Comparison of ENCODE assay signal across 23 cellular contexts in genomic region chrX:17621566-17622270, GRCh38.
"Had no signal": no experiment of that assay in that cellular context is flagged by ENCODE, and none has a peak within 500 bp of the region (broad histone marks: within the 10 kb centered on the region; RNA-seq: fewer than 3 reads in every experiment).

No MANE protein-coding gene starts in this region.

- H3K36me3 ChIP-seq: colonic mucosa, prostate gland, right atrium auricular region, transverse colon, uterus had no signal

- H3K27me3 ChIP-seq: colonic mucosa, right atrium auricular region, transverse colon, uterus had no signal

- H3K27me3 Mint-ChIP-seq: activated B cell treated with CpG ODN at 0.5 μM for 24 hours; activated CD4-positive, alpha-beta memory T cell treated with anti-CD3 and anti-CD28 coated beads for 36 hours; activated naive CD8-positive, alpha-beta T cell treated with anti-CD3 and anti-CD28 coated beads, Interleukin-2, amount 10 ng/mL, durations not matched to agents 7 days and 5 days; activated T-helper 17 cell treated with anti-CD3 and anti-CD28 coated beads, Interleukin-2, amount 50 U/mL, for 72 hours; central memory CD8-positive, alpha-beta T cell had no signal

- H3K27ac ChIP-seq: colonic mucosa, prostate gland, right atrium auricular region, transverse colon, uterus had no signal

- H3K9me3 ChIP-seq: colonic mucosa, prostate gland, transverse colon, uterus had no signal

- H3K4me1 ChIP-seq: colonic mucosa, prostate gland, right atrium auricular region, transverse colon, uterus had no signal

- H3K4me3 Mint-ChIP-seq: activated B cell treated with CpG ODN at 0.5 μM for 24 hours; activated CD4-positive, alpha-beta memory T cell treated with anti-CD3 and anti-CD28 coated beads for 36 hours; activated CD8-positive, alpha-beta memory T cell treated with anti-CD3 and anti-CD28 coated beads, Interleukin-2, amount 10 ng/mL, durations not matched to agents 7 days and 5 days; activated naive CD8-positive, alpha-beta T cell treated with anti-CD3 and anti-CD28 coated beads, Interleukin-2, amount 10 ng/mL, durations not matched to agents 7 days and 5 days; activated T-helper 17 cell treated with anti-CD3 and anti-CD28 coated beads, Interleukin-2, amount 50 U/mL, for 72 hours; central memory CD8-positive, alpha-beta T cell; endodermal cell; stimulated activated naive CD8-positive, alpha-beta T cell treated with anti-CD3 and anti-CD28 coated beads, Interleukin-15, Interleukin-2, amounts not matched to agents 100 ng/mL and 50 ng/mL, for 24 hours; T-helper 2 cell treated with Interferon-gamma antibody and Interleukin-4, amounts not matched to agents 5 μg/mL and 100 μg/mL, for 36 hours had no signal

- H3K27ac Mint-ChIP-seq: activated B cell treated with CpG ODN at 0.5 μM for 24 hours; activated CD4-positive, alpha-beta memory T cell treated with anti-CD3 and anti-CD28 coated beads for 36 hours; activated CD8-positive, alpha-beta memory T cell treated with anti-CD3 and anti-CD28 coated beads, Interleukin-2, amount 10 ng/mL, durations not matched to agents 7 days and 5 days; activated naive CD8-positive, alpha-beta T cell treated with anti-CD3 and anti-CD28 coated beads, Interleukin-2, amount 10 ng/mL, durations not matched to agents 7 days and 5 days; activated T-helper 17 cell treated with anti-CD3 and anti-CD28 coated beads, Interleukin-2, amount 50 U/mL, for 72 hours; endodermal cell; stimulated activated naive CD8-positive, alpha-beta T cell treated with anti-CD3 and anti-CD28 coated beads, Interleukin-15, Interleukin-2, amounts not matched to agents 100 ng/mL and 50 ng/mL, for 24 hours; T-helper 2 cell treated with Interferon-gamma antibody and Interleukin-4, amounts not matched to agents 5 μg/mL and 100 μg/mL, for 36 hours had no signal

- ATAC-seq: activated CD8-positive, alpha-beta memory T cell treated with anti-CD3 and anti-CD28 coated beads, Interleukin-2, amount 10 ng/mL, durations not matched to agents 7 days and 5 days; activated T-helper 17 cell treated with anti-CD3 and anti-CD28 coated beads, Interleukin-2, amount 50 U/mL, for 72 hours had no signal

- H3K9me3 Mint-ChIP-seq: activated B cell treated with CpG ODN at 0.5 μM for 24 hours; activated CD4-positive, alpha-beta memory T cell treated with anti-CD3 and anti-CD28 coated beads for 36 hours; activated naive CD8-positive, alpha-beta T cell treated with anti-CD3 and anti-CD28 coated beads, Interleukin-2, amount 10 ng/mL, durations not matched to agents 7 days and 5 days; activated T-helper 17 cell treated with anti-CD3 and anti-CD28 coated beads, Interleukin-2, amount 50 U/mL, for 72 hours; central memory CD8-positive, alpha-beta T cell; stimulated activated naive CD8-positive, alpha-beta T cell treated with anti-CD3 and anti-CD28 coated beads, Interleukin-15, Interleukin-2, amounts not matched to agents 100 ng/mL and 50 ng/mL, for 24 hours; T-helper 2 cell treated with Interferon-gamma antibody and Interleukin-4, amounts not matched to agents 5 μg/mL and 100 μg/mL, for 36 hours had no signal

- H3K36me3 Mint-ChIP-seq: activated CD4-positive, alpha-beta memory T cell treated with anti-CD3 and anti-CD28 coated beads for 36 hours; activated CD8-positive, alpha-beta memory T cell treated with anti-CD3 and anti-CD28 coated beads, Interleukin-2, amount 10 ng/mL, durations not matched to agents 7 days and 5 days; activated naive CD8-positive, alpha-beta T cell treated with anti-CD3 and anti-CD28 coated beads, Interleukin-2, amount 10 ng/mL, durations not matched to agents 7 days and 5 days had no signal

- H3K4me1 Mint-ChIP-seq: activated B cell treated with CpG ODN at 0.5 μM for 24 hours; activated CD8-positive, alpha-beta memory T cell treated with anti-CD3 and anti-CD28 coated beads, Interleukin-2, amount 10 ng/mL, durations not matched to agents 7 days and 5 days; activated naive CD8-positive, alpha-beta T cell treated with anti-CD3 and anti-CD28 coated beads, Interleukin-2, amount 10 ng/mL, durations not matched to agents 7 days and 5 days; activated T-helper 17 cell treated with anti-CD3 and anti-CD28 coated beads, Interleukin-2, amount 50 U/mL, for 72 hours; central memory CD8-positive, alpha-beta T cell had no signal

- DNase-seq: activated B cell treated with CpG ODN at 0.5 μM for 24 hours; activated CD4-positive, alpha-beta memory T cell treated with anti-CD3 and anti-CD28 coated beads for 36 hours; activated CD4-positive, alpha-beta T cell treated with anti-CD3 and anti-CD28 coated beads for 4 hours; activated CD8-positive, alpha-beta memory T cell treated with anti-CD3 and anti-CD28 coated beads, Interleukin-2, amount 10 ng/mL, durations not matched to agents 7 days and 5 days; activated naive CD4-positive, alpha-beta T cell; activated naive CD8-positive, alpha-beta T cell treated with anti-CD3 and anti-CD28 coated beads, Interleukin-2, amount 10 ng/mL, durations not matched to agents 7 days and 5 days; amygdala; colonic mucosa; endodermal cell; foreskin melanocyte; hypothalamus; islet precursor cell; midbrain; stimulated activated CD4-positive, alpha-beta T cell treated with anti-CD3 and anti-CD28 coated beads, Interleukin-2, amount 100 ng/mL, for 24 hours; transverse colon; uterus had no signal

- H3K4me3 ChIP-seq: colonic mucosa, lung, prostate gland, right atrium auricular region, transverse colon, uterus had no signal
